ENCODE assay signal across 8 cellular contexts in genomic region chr5:80655231-80655784, GRCh38. TPM values are rescaled to one million over a fixed set of nuclear protein-coding genes. Genes with fewer than 3 reads are reported as not detected.
DNase-seq lines count a peak whose midpoint lies in the region; ATAC-seq and TF ChIP-seq lines count a peak whose summit lies in the region.

No MANE protein-coding gene starts in this region.

- DNase-seq in SIG-M5 treated with dmso at 0.1 percent for 504 hours (lab: John Stamatoyannopoulos, UW; ENCODE audit: unreplicated experiment) (peak; percentile 10), SIG-M5 (lab: John Stamatoyannopoulos, UW) (no peak), activated B cell treated with CpG ODN at 0.5 μM for 24 hours (no peak), iPS DF 6.9 (ENCODE audit: low read depth, low spot score) (no peak), stomach (no peak), sciatic nerve (ENCODE audit: low spot score) (no peak)

- TF ChIP-seq EP300 in stomach (IDR thresholded peaks at IDR 0.05), result no peak

- no peak for ATAC-seq in activated B cell treated with CpG ODN at 0.5 μM for 24 hours (ENCODE audit: low read depth)
- no peak for ATAC-seq in GM21381 (IDR thresholded peaks at IDR 0.05; ENCODE audit: unreplicated experiment)
- no peak for ATAC-seq in HG02623 (IDR thresholded peaks at IDR 0.05; ENCODE audit: unreplicated experiment)
- no peak for ATAC-seq in sciatic nerve

- H3K4me1 Mint-ChIP-seq in activated B cell treated with CpG ODN at 0.5 μM for 24 hours, result peaks cover 26% of the 10 kb centered on the region

- H3K27ac Mint-ChIP-seq in activated B cell treated with CpG ODN at 0.5 μM for 24 hours, result peak overlapping the region; percentile 99

- no peak for TF ChIP-seq POLR2A in stomach (IDR thresholded peaks at IDR 0.05)

- H3K4me1 ChIP-seq in iPS DF 6.9 (ENCODE audit: control insufficient read depth, insufficient read depth, low read length) (no peaks in the 10 kb centered on the region), stomach (peaks cover 11 to 28% (median 18%) of the 10 kb centered on the region in 4 donors)

- H3K36me3 Mint-ChIP-seq in activated B cell treated with CpG ODN at 0.5 μM for 24 hours (ENCODE audit: low read depth), result peaks cover 38% of the 10 kb centered on the region

- H3K27me3 ChIP-seq in iPS DF 6.9 (ENCODE audit: control insufficient read depth, insufficient read depth, low read length), result no peaks in the 10 kb centered on the region
- H3K27me3 ChIP-seq in stomach, result no peaks in the 10 kb centered on the region

- POLR2A ChIA-PET in activated B cell treated with CpG ODN at 0.5 μM for 24 hours (lab: Charles Lee), result interaction anchor here (0.5 to 2.9 kb wide), 9 partner anchors 9 to 1197 kb away, joined by 3 to 15 read pairs (median 4); partner anchors contain the start of genes HOMER1, SERINC5 and ZFYVE16

- CTCF ChIA-PET in activated B cell treated with CpG ODN at 0.5 μM for 24 hours (lab: Charles Lee), result interaction anchor here (1.2 kb wide), 1 partner anchor 17 kb away, joined by 3 read pairs; no protein-coding TSS in a partner anchor

- TF ChIP-seq CTCF in activated B cell treated with CpG ODN at 0.5 μM for 24 hours (IDR thresholded peaks at IDR 0.05), result no peak
- TF ChIP-seq CTCF in stomach (IDR thresholded peaks at IDR 0.05), result no peak

- no peaks in the 10 kb centered on the region for H3K27me3 Mint-ChIP-seq in activated B cell treated with CpG ODN at 0.5 μM for 24 hours

- no peaks in the 10 kb centered on the region for H3K9me3 Mint-ChIP-seq in activated B cell treated with CpG ODN at 0.5 μM for 24 hours

- no peak overlapping the region for H3K27ac ChIP-seq in iPS DF 6.9 (ENCODE audit: low read length)
- H3K27ac ChIP-seq in stomach, result peak overlapping the region in 4 of 5 donors; percentile 91 to 100 (median 96)

- H3K36me3 ChIP-seq in iPS DF 6.9 (ENCODE audit: control insufficient read depth, insufficient read depth, low read length), result peaks cover 6% of the 10 kb centered on the region; the same call in 1 of the 2 replicates
- peaks cover 4 to 41% (median 38%) of the 10 kb centered on the region in 4 donors for H3K36me3 ChIP-seq in stomach

- H3K9me3 ChIP-seq in iPS DF 6.9 (ENCODE audit: control insufficient read depth, insufficient read depth, low read length), result no peaks in the 10 kb centered on the region
- H3K9me3 ChIP-seq in stomach, result no peaks in the 10 kb centered on the region

- no CpG with 5 or more reads among the region's 7 CpGs for WGBS in iPS DF 6.9 (ENCODE audit: insufficient coverage, insufficient read length)
- 16 to 22% (median 18%) methylated on average over 7 of the region's 7 CpGs for WGBS in stomach, 5 donors

- H3K4me3 Mint-ChIP-seq in activated B cell treated with CpG ODN at 0.5 μM for 24 hours, result peak overlapping the region; percentile 97

- peak overlapping the region; percentile 95; the same call in 1 of the 2 replicates for H3K4me3 ChIP-seq in iPS DF 6.9 (ENCODE audit: low read length)
- H3K4me3 ChIP-seq in stomach, result peak overlapping the region; percentile 79 to 93 (median 82)

- intact Hi-C loops in activated B cell treated with CpG ODN at 0.5 μM for 24 hours (cut with micrococcal nuclease), result loop anchor here (1.0 to 10.0 kb wide), 12 partner anchors 13 to 1623 kb away; partner anchors contain the start of genes ATG10, FAM151B, HOMER1 and JMY
- intact Hi-C loops in stomach (cut with DNase I; ENCODE audit: low total_unique reads), result no loop called here
- intact Hi-C loops in sciatic nerve (cut with DNase I), result no loop called here

RNA-seq across cellular contexts. Expression of gene DHFR, which starts 0.5 kb away (rescaled TPM):
- 11.1 and 12.7 TPM in 2 replicates for total RNA-seq in activated B cell treated with CpG ODN at 0.5 μM for 24 hours
- total RNA-seq in stomach, result 10 to 100 TPM in 1 of 5 donors, 1 to 10 TPM in 4; 2.8 to 16.7 (median 6.7) TPM
- 10 to 100 TPM in 1 of 3 donors, 1 to 10 TPM in 2; 6.3 to 11.9 (median 7.4) TPM for polyA plus RNA-seq in stomach
- 13.3 TPM for total RNA-seq in sciatic nerve

RNA-seq across cellular contexts. Expression of gene MSH3, which starts 0.9 kb away (rescaled TPM):
- total RNA-seq in activated B cell treated with CpG ODN at 0.5 μM for 24 hours (22.9 and 24.0 TPM in 2 replicates), stomach (10 to 100 TPM in 4 of 5 donors, 1 to 10 TPM in 1; 6.4 to 25.5 (median 13.5) TPM), sciatic nerve (17.6 TPM)
- polyA plus RNA-seq in stomach, result 1 to 10 TPM; 2.3 to 4.7 (median 3.4) TPM
